In genomic region chr12:57626929-57627445, GRCh38 we compare ENCODE assay signal across 12 cellular contexts. TPM values are rescaled to one million over a fixed set of nuclear protein-coding genes. Genes with fewer than 3 reads are reported as not detected.
"Had no signal": no experiment of that assay in that cellular context is flagged by ENCODE, and none has a peak within 500 bp of the region (broad histone marks: within the 10 kb centered on the region; RNA-seq: fewer than 3 reads in every experiment).

No MANE protein-coding gene starts in this region.

- H3K27ac Mint-ChIP-seq: effector memory CD8-positive, alpha-beta T cell; stimulated activated naive CD8-positive, alpha-beta T cell treated with anti-CD3 and anti-CD28 coated beads, Interleukin-15, Interleukin-2, amounts not matched to agents 100 ng/mL and 50 ng/mL, for 24 hours; type B pancreatic cell had no signal

- DNase-seq: activated gamma-delta T cell treated with Interleukin-2 at 50 U/mL for 16 hours; aorta; dermis blood vessel endothelial cell; effector memory CD8-positive, alpha-beta T cell; gastrocnemius medialis; heart right ventricle; mesendoderm; stimulated activated CD4-positive, alpha-beta T cell treated with anti-CD3 and anti-CD28 coated beads, Interleukin-4, amount 100 ng/mL, for 4 hours had no signal

- H3K27ac ChIP-seq: breast epithelium, gastrocnemius medialis, heart right ventricle, right lobe of liver had no signal

- H3K4me3 Mint-ChIP-seq: stimulated activated naive CD8-positive, alpha-beta T cell treated with anti-CD3 and anti-CD28 coated beads, Interleukin-15, Interleukin-2, amounts not matched to agents 100 ng/mL and 50 ng/mL, for 24 hours; type B pancreatic cell had no signal

- H3K9me3 Mint-ChIP-seq: effector memory CD8-positive, alpha-beta T cell; stimulated activated naive CD8-positive, alpha-beta T cell treated with anti-CD3 and anti-CD28 coated beads, Interleukin-15, Interleukin-2, amounts not matched to agents 100 ng/mL and 50 ng/mL, for 24 hours; type B pancreatic cell had no signal

- ATAC-seq: gastrocnemius medialis, heart right ventricle had no signal

RNA-seq across cellular contexts. Expression of gene B4GALNT1, which starts 6.0 kb away (rescaled TPM):
- total RNA-seq: dermis blood vessel endothelial cell had no signal
